11 cellular contexts compared by ENCODE assay signal in genomic region chr1:153549741-153550397, GRCh38. TPM values are rescaled to one million over a fixed set of nuclear protein-coding genes. Genes with fewer than 3 reads are reported as not detected.
DNase-seq lines count a peak whose midpoint lies in the region; ATAC-seq and TF ChIP-seq lines count a peak whose summit lies in the region.
"Had no signal": no experiment of that assay in that cellular context is flagged by ENCODE, and none has a peak within 500 bp of the region (broad histone marks: within the 10 kb centered on the region; RNA-seq: fewer than 3 reads in every experiment).

No MANE protein-coding gene starts in this region.

- H3K9me3 ChIP-seq in SJSA1 (replicated peaks) (no peaks in the 10 kb centered on the region), hepatocyte (ENCODE audit: low read depth) (no peaks in the 10 kb centered on the region), smooth muscle cell (replicated peaks; ENCODE audit: low read depth) (no peaks in the 10 kb centered on the region)

- peaks cover 57% of the 10 kb centered on the region for H3K4me1 Mint-ChIP-seq in Calu3 (ENCODE audit: low read depth, unreplicated experiment)

- H3K27ac ChIP-seq in SJSA1 (peak overlapping the region; percentile 75), hepatocyte (peak overlapping the region; percentile 80), smooth muscle cell (ENCODE audit: low read depth) (peak overlapping the region; percentile 88)

- H3K36me3 Mint-ChIP-seq in Calu3 (ENCODE audit: insufficient read depth, unreplicated experiment) = peaks cover 17% of the 10 kb centered on the region

- H3K27ac Mint-ChIP-seq in Calu3 (ENCODE audit: unreplicated experiment) = peak overlapping the region; percentile 23
- H3K27ac Mint-ChIP-seq: activated T-helper 1 cell treated with anti-CD3 and anti-CD28 coated beads, Interleukin-12 subunit alpha, Interleukin-12 subunit beta, Interleukin-2, Interleukin-4 antibody, amounts not matched to agents 30 ng/mL and 10 ng/mL and 1 ng/mL, durations not matched to agents 14 hours and 24 hours and 36 hours had no signal

- no peak overlapping the region for H3K4me3 ChIP-seq in SJSA1
- no peak overlapping the region for H3K4me3 ChIP-seq in hepatocyte
- H3K4me3 ChIP-seq in smooth muscle cell = no peak overlapping the region

- H3K4me3 Mint-ChIP-seq in Calu3 (ENCODE audit: low read depth, unreplicated experiment) = no peak overlapping the region
- H3K4me3 Mint-ChIP-seq: activated T-helper 1 cell treated with anti-CD3 and anti-CD28 coated beads, Interleukin-12 subunit alpha, Interleukin-12 subunit beta, Interleukin-2, Interleukin-4 antibody, amounts not matched to agents 30 ng/mL and 10 ng/mL and 1 ng/mL, durations not matched to agents 14 hours and 24 hours and 36 hours had no signal

- H3K79me2 ChIP-seq in hepatocyte (peaks cover 3% of the 10 kb centered on the region), smooth muscle cell (ENCODE audit: low read depth) (no peaks in the 10 kb centered on the region)

- H3K27me3 ChIP-seq in SJSA1 (replicated peaks) (no peaks in the 10 kb centered on the region), hepatocyte (no peaks in the 10 kb centered on the region), smooth muscle cell (ENCODE audit: low read depth) (no peaks in the 10 kb centered on the region)

- H3K4me1 ChIP-seq in SJSA1 (replicated peaks) (peaks cover 54% of the 10 kb centered on the region), hepatocyte (ENCODE audit: insufficient read depth) (peaks cover 55% of the 10 kb centered on the region), smooth muscle cell (ENCODE audit: low read depth) (peaks cover 35% of the 10 kb centered on the region)

- BruUV-seq in Calu3 (replicated peaks; lab: Mats Ljungman, UMichigan) = no TSS peak

- H3K27me3 Mint-ChIP-seq in Calu3 (ENCODE audit: unreplicated experiment) = no peaks in the 10 kb centered on the region

- WGBS in hepatocyte (ENCODE audit: low lambda C conversion rate, missing lambda C conversion rate) = 91% methylated on average over 6 of the region's 6 CpGs
- 85% methylated on average over 6 of the region's 6 CpGs for WGBS in smooth muscle cell (ENCODE audit: low lambda C conversion rate)

- no peak for ATAC-seq in GM19452 (IDR thresholded peaks at IDR 0.05; ENCODE audit: unreplicated experiment)
- ATAC-seq in GM21619 (IDR thresholded peaks at IDR 0.05; ENCODE audit: unreplicated experiment) = no peak

- H3K36me3 ChIP-seq in SJSA1 (no peaks in the 10 kb centered on the region), hepatocyte (replicated peaks; ENCODE audit: insufficient read depth, low read depth) (no peaks in the 10 kb centered on the region), smooth muscle cell (ENCODE audit: low read depth) (no peaks in the 10 kb centered on the region)

- TF ChIP-seq CTCF in Calu3 (IDR thresholded peaks at IDR 0.05; ENCODE audit: unreplicated experiment) = no peak
- no peak for TF ChIP-seq CTCF in hepatocyte (IDR thresholded peaks at IDR 0.05; ENCODE audit: poor library complexity)
- TF ChIP-seq CTCF in smooth muscle cell (IDR thresholded peaks at IDR 0.05; ENCODE audit: borderline replicate concordance, insufficient read depth, poor library complexity, severe bottlenecking) = no peak

- no peaks in the 10 kb centered on the region for H3K9me3 Mint-ChIP-seq in Calu3 (ENCODE audit: low read depth, unreplicated experiment)
- H3K9me3 Mint-ChIP-seq: activated T-helper 1 cell treated with anti-CD3 and anti-CD28 coated beads, Interleukin-12 subunit alpha, Interleukin-12 subunit beta, Interleukin-2, Interleukin-4 antibody, amounts not matched to agents 30 ng/mL and 10 ng/mL and 1 ng/mL, durations not matched to agents 14 hours and 24 hours and 36 hours had no signal

- no peak for DNase-seq in Calu3
- no peak for DNase-seq in SJSA1 (ENCODE audit: low read depth in 1 of 2, low spot score in 2 of 2)
- DNase-seq in hepatocyte (ENCODE audit: low spot score) = no peak
- DNase-seq in smooth muscle cell (lab: John Stamatoyannopoulos, UW; ENCODE audit: unreplicated experiment) = no peak
- no peak for DNase-seq in NCI-H345 treated with DMSO at 0.1 percent for 48 hours (lab: John Stamatoyannopoulos, UW; ENCODE audit: unreplicated experiment)
- DNase-seq in kidney tubule cell (ENCODE audit: low spot score) = no peak
- DNase-seq: NCI-H1105 treated with DMSO at 0.1 percent for 48 hours, NCI-H82 had no signal

- intact Hi-C loops in Calu3 (cut with micrococcal nuclease; ENCODE audit: unreplicated experiment) = no loop called here

- no peaks in the 10 kb centered on the region for H3K9me2 ChIP-seq in hepatocyte (replicated peaks; ENCODE audit: insufficient read depth)

- CTCF ChIA-PET in Calu3 (lab: Charles Lee) = no interaction called here

- H2AFZ ChIP-seq in hepatocyte (no peak overlapping the region), smooth muscle cell (ENCODE audit: low read depth) (no peak overlapping the region)

- H3K4me2 ChIP-seq in hepatocyte (no peak overlapping the region), smooth muscle cell (peak overlapping the region; percentile 11)

- no peak overlapping the region for H3K9ac ChIP-seq in smooth muscle cell (ENCODE audit: low read depth)

- no peaks in the 10 kb centered on the region for H3F3A ChIP-seq in smooth muscle cell (ENCODE audit: low read depth)

- no peaks in the 10 kb centered on the region for H4K20me1 ChIP-seq in hepatocyte (ENCODE audit: insufficient read depth, poor library complexity, severe bottlenecking)
- H4K20me1 ChIP-seq in smooth muscle cell (ENCODE audit: low read depth) = no peaks in the 10 kb centered on the region

RNA-seq across cellular contexts. Expression of gene S100A3, which starts 0.8 kb away (rescaled TPM):
- total RNA-seq in Calu3 (2022) (not detected in 2 replicates), hepatocyte (2.6 and 2.7 TPM in 2 replicates), smooth muscle cell (11.2 and 13.9 TPM in 2 replicates)
- 0.31 and 2.9 TPM in 2 replicates for total RNA-seq in SJSA1 (2014; rRNA removed; shearing (Covaris generic))
- polyA plus RNA-seq in hepatocyte (1.9 and 6.1 TPM in 2 replicates), smooth muscle cell (18.0 and 19.8 TPM in 2 replicates)
- total RNA-seq: activated T-helper 1 cell treated with anti-CD3 and anti-CD28 coated beads, Interleukin-12 subunit alpha, Interleukin-12 subunit beta, Interleukin-2, Interleukin-4 antibody, amounts not matched to agents 30 ng/mL and 10 ng/mL and 1 ng/mL, durations not matched to agents 14 hours and 24 hours and 36 hours had no signal

RNA-seq across cellular contexts. Expression of gene S100A4, which starts 4.3 kb away (rescaled TPM):
- total RNA-seq in Calu3 (2022) (19.8 and 20.5 TPM in 2 replicates), hepatocyte (64.1 and 101 TPM in 2 replicates), smooth muscle cell (1,139 and 1,222 TPM in 2 replicates)
- total RNA-seq in SJSA1 (2014; rRNA removed; shearing (Covaris generic)) = 5.0 and 9.5 TPM in 2 replicates
- polyA plus RNA-seq in hepatocyte (116 and 187 TPM in 2 replicates), smooth muscle cell (1,491 and 1,802 TPM in 2 replicates)

RNA-seq across cellular contexts. Expression of gene S100A5, which starts 9.1 kb away (rescaled TPM):
- not detected in 2 replicates for total RNA-seq in Calu3 (2022)
- not detected in 2 replicates for total RNA-seq in SJSA1 (2014; rRNA removed; shearing (Covaris generic))
- total RNA-seq in hepatocyte = not detected in 2 replicates
- polyA plus RNA-seq in hepatocyte = 0.54 and 1.0 TPM in 2 replicates
- total RNA-seq in smooth muscle cell = 1.6 and 5.7 TPM in 2 replicates
- polyA plus RNA-seq in smooth muscle cell = 4.8 and 6.2 TPM in 2 replicates

RNA-seq across cellular contexts. Expression of gene S100A6, which starts 14.1 kb away (rescaled TPM):
- 1,521 and 2,023 TPM in 2 replicates for total RNA-seq in Calu3 (2022)
- 609 and 771 TPM in 2 replicates for total RNA-seq in SJSA1 (2014; rRNA removed; shearing (Covaris generic))
- total RNA-seq in hepatocyte = 140 and 173 TPM in 2 replicates
- 657 and 701 TPM in 2 replicates for polyA plus RNA-seq in hepatocyte
- total RNA-seq in smooth muscle cell = 410 and 499 TPM in 2 replicates
- polyA plus RNA-seq in smooth muscle cell = 1,358 and 1,471 TPM in 2 replicates

RNA-seq across cellular contexts. Expression of gene S100A2, which starts 15.8 kb away (rescaled TPM):
- total RNA-seq in Calu3 (2022) (11.1 and 14.1 TPM in 2 replicates), hepatocyte (1.7 and 4.2 TPM in 2 replicates), smooth muscle cell (2.3 and 7.3 TPM in 2 replicates)
- total RNA-seq in SJSA1 (2014; rRNA removed; shearing (Covaris generic)) = 5.3 and 15.8 TPM in 2 replicates
- polyA plus RNA-seq in hepatocyte (6.9 and 10.3 TPM in 2 replicates), smooth muscle cell (16.6 and 20.4 TPM in 2 replicates)

Comparison
In these comparisons a context has a peak if more than half of its experiments do, and no peak if none do; other contexts are left out.
1. RNA of gene S100A4, which starts 4.3 kb away (total RNA-seq): 1,139 to 1,222 TPM in smooth muscle cell; 64.1 to 101 TPM in hepatocyte, 19.8 to 20.5 TPM in Calu3 and 5.0 to 9.5 TPM in SJSA1; every median in the first group is over 10 times any median in the second.
2. Peak in every context shown above with its lines, with median percentiles within 50 percentile points of each other: H3K27ac ChIP-seq.